Comparison of ENCODE assay signal across 1 cellular context in the genomic region with DNA sequence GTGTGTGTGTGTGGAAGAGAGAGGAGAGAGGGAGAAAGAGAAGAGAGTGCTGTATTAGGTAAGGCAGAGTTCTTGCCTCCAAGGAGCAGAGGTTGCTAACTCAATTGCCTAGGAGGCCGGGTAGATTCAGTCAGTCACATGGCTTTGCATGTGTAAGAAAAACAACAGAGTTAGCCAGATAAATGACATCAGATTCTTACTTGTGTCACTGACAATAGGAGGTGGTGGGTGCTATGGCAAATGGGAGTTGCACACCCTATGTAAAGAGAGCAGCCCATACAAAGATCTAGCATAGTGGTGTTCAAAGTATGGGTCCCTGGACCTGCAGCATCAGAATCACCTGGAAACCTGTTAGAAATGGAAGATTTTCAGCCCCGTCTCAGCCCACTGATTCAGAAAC.
TF ChIP-seq lines count a peak whose summit lies in the region.

No MANE protein-coding gene starts in this region.

TF ChIP-seq in IMR-90, 13 proteins besides CTCF, POLR2A, EP300 and RAD21:
- no peak for TF ChIP-seq MXI1 (IDR thresholded peaks at IDR 0.05; ENCODE audit: borderline replicate concordance, low read depth, low read length)
- TF ChIP-seq SMC3 (IDR thresholded peaks at IDR 0.05; ENCODE audit: low read depth, low read length), result no peak
- TF ChIP-seq FOS (IDR thresholded peaks at IDR 0.05; ENCODE audit: low read depth, low read length), result no peak
- TF ChIP-seq, protein P1, sequence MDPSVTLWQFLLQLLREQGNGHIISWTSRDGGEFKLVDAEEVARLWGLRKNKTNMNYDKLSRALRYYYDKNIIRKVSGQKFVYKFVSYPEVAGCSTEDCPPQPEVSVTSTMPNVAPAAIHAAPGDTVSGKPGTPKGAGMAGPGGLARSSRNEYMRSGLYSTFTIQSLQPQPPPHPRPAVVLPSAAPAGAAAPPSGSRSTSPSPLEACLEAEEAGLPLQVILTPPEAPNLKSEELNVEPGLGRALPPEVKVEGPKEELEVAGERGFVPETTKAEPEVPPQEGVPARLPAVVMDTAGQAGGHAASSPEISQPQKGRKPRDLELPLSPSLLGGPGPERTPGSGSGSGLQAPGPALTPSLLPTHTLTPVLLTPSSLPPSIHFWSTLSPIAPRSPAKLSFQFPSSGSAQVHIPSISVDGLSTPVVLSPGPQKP (IDR thresholded peaks at IDR 0.05; ENCODE audit: borderline replicate concordance, low read depth, low read length), result no peak
- no peak for TF ChIP-seq NFE2L2 (IDR thresholded peaks at IDR 0.05; ENCODE audit: low read depth, low read length)
- no peak for TF ChIP-seq CEBPB (IDR thresholded peaks at IDR 0.05; ENCODE audit: low read depth, low read length)
